8 cellular contexts compared by ENCODE assay signal in genomic region chr3:14431556-14431927, GRCh38. TPM values are rescaled to one million over a fixed set of nuclear protein-coding genes. Genes with fewer than 3 reads are reported as not detected.
A peak's percentile ranks its signal among the peaks of the same experiment; 100 is the strongest.
DNase-seq lines count a peak whose midpoint lies in the region; ATAC-seq and TF ChIP-seq lines count a peak whose summit lies in the region.

No MANE protein-coding gene starts in this region.

- H3K4me2 ChIP-seq in KMS-11 = peak overlapping the region; percentile 82
- H3K4me2 ChIP-seq in neural progenitor cell = no peak overlapping the region

- H3K79me2 ChIP-seq in KMS-11 (ENCODE audit: insufficient read depth, low read depth) (no peaks in the 10 kb centered on the region; the same call in 1 of the 2 replicates), neural progenitor cell (ENCODE audit: low read depth) (no peaks in the 10 kb centered on the region)

- peak overlapping the region; percentile 89 for H3K27ac ChIP-seq in KMS-11
- H3K27ac ChIP-seq in neural progenitor cell = no peak overlapping the region

- intact Hi-C loops in MCF 10A (cut with micrococcal nuclease) = no loop called here

- no peaks in the 10 kb centered on the region for H3K36me3 Mint-ChIP-seq in MCF 10A (ENCODE audit: insufficient read depth, unreplicated experiment)
- peaks cover 1% of the 10 kb centered on the region for H3K36me3 Mint-ChIP-seq in neural progenitor cell

- H3F3A ChIP-seq in neural progenitor cell (ENCODE audit: low read depth) = no peaks in the 10 kb centered on the region

- H3K9me3 Mint-ChIP-seq in MCF 10A (ENCODE audit: unreplicated experiment) = no peaks in the 10 kb centered on the region
- no peaks in the 10 kb centered on the region for H3K9me3 Mint-ChIP-seq in neural progenitor cell

- H3K27me3 Mint-ChIP-seq in MCF 10A (ENCODE audit: insufficient read depth, unreplicated experiment) (no peaks in the 10 kb centered on the region), neural progenitor cell (ENCODE audit: insufficient read depth, low read depth) (peaks cover 3% of the 10 kb centered on the region)

- H3K4me1 ChIP-seq in KMS-11 (ENCODE audit: low read depth, poor library complexity, severe bottlenecking) = peaks cover 66% of the 10 kb centered on the region
- H3K4me1 ChIP-seq in neural progenitor cell = no peaks in the 10 kb centered on the region

- H3K4me3 Mint-ChIP-seq in MCF 10A (ENCODE audit: unreplicated experiment) (no peak overlapping the region), neural progenitor cell (no peak overlapping the region)

- no peaks in the 10 kb centered on the region for H3K9me3 ChIP-seq in neural progenitor cell (ENCODE audit: low read depth)

- H3K9ac ChIP-seq in KMS-11 = peak overlapping the region; percentile 61; the same call in 1 of the 2 replicates
- H3K9ac ChIP-seq in neural progenitor cell = no peak overlapping the region

- ATAC-seq in GM18502 (IDR thresholded peaks at IDR 0.05; ENCODE audit: poor library complexity, unreplicated experiment) = peak; percentile 35
- peak; percentile 25 for ATAC-seq in GM21786 (IDR thresholded peaks at IDR 0.05; ENCODE audit: unreplicated experiment)
- ATAC-seq in GM18520 (IDR thresholded peaks at IDR 0.05; ENCODE audit: unreplicated experiment) = no peak

- H3K27ac Mint-ChIP-seq in MCF 10A (ENCODE audit: low read depth, unreplicated experiment) (peak overlapping the region; percentile 76), neural progenitor cell (peak overlapping the region; percentile 18)

- H3K4me3 ChIP-seq in KMS-11 (IDR thresholded peaks at IDR 0.05; ENCODE audit: insufficient read depth, low read depth, low read length) (no peak overlapping the region), neural progenitor cell (no peak overlapping the region)

- H3K36me3 ChIP-seq in KMS-11 (ENCODE audit: insufficient read depth) = no peaks in the 10 kb centered on the region
- H3K36me3 ChIP-seq in neural progenitor cell = no peaks in the 10 kb centered on the region

- DNase-seq in MCF 10A (ENCODE audit: unreplicated experiment) (no peak), neural progenitor cell (ENCODE audit: low spot score) (no peak), occipital lobe (lab: John Stamatoyannopoulos, UW) (no peak)
- DNase-seq in stimulated activated CD4-positive, alpha-beta T cell treated with anti-CD3 and anti-CD28 coated beads, Interleukin-2, amount 100 ng/mL, for 48 hours = no peak

- peaks cover 39% of the 10 kb centered on the region for H3K4me1 Mint-ChIP-seq in MCF 10A (ENCODE audit: insufficient read depth, unreplicated experiment)
- H3K4me1 Mint-ChIP-seq in neural progenitor cell = peaks cover 55% of the 10 kb centered on the region

- 0 out of 2 replicates have a peak, but pooled peaks cover 3% of the 10 kb centered on the region for H4K20me1 ChIP-seq in KMS-11 (ENCODE audit: insufficient read depth)
- H4K20me1 ChIP-seq in neural progenitor cell (ENCODE audit: low read depth) = peaks cover 30% of the 10 kb centered on the region

- H3K27me3 ChIP-seq in KMS-11 (ENCODE audit: insufficient read depth, low read depth) (no peaks in the 10 kb centered on the region), neural progenitor cell (no peaks in the 10 kb centered on the region)

- no peak for TF ChIP-seq CTCF in KMS-11 (conservative IDR thresholded peaks at IDR 0.05; ENCODE audit: low read depth, low read length)
- no peak for TF ChIP-seq CTCF in MCF 10A (IDR thresholded peaks at IDR 0.05; ENCODE audit: unreplicated experiment)
- TF ChIP-seq CTCF in neural progenitor cell (IDR thresholded peaks at IDR 0.05) = no peak

- CTCF ChIA-PET in MCF 10A (lab: Yijun Ruan, JAX) = no interaction called here

- H2AFZ ChIP-seq in KMS-11 (ENCODE audit: low read depth) (no peak overlapping the region), neural progenitor cell (replicated peaks) (no peak overlapping the region)

- BruUV-seq in MCF 10A (replicated peaks; lab: Mats Ljungman, UMichigan) = no TSS peak

- POLR2A ChIA-PET in MCF 10A (lab: Yijun Ruan, JAX) = no interaction called here

RNA-seq across cellular contexts. Expression of gene SLC6A6, which starts 29.1 kb away (rescaled TPM):
- total RNA-seq in MCF 10A (2022) (4.6 and 7.6 TPM in 2 replicates), neural progenitor cell (ENCODE audit: low replicate concordance) (32.9 and 37.2 TPM in 2 replicates), occipital lobe (24.8 TPM)
